ENCODE assay signal across 2 cellular contexts in the genomic region with DNA sequence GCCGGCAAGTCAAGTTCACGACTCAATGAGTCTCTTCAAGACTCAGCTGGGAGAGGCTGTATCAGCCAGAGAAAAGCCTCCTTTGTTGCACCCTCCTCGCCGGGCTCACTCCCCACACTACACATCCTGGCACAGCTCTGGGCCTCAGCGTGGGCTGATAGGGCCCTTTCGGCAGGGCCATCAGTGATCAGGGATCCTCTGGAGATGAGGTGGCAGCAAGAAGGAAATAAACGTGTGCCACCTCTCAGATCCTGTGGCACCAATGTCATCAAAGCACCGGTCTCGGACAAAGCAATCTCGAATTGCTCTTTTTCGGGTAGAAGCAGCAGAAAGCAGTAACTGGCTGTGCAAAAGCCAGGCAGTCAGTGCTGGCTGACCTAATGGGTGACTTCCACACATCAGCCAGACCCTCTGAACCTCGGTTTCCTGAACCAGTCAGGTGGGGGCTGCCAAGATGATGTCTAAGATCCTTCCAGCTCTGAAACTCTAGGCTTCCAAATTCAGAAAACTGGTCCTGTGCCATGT.
TF ChIP-seq lines count a peak whose summit lies in the region.

No MANE protein-coding gene starts in this region.

TF ChIP-seq in SK-N-SH, 30 proteins besides CTCF, POLR2A, EP300 and RAD21 (continued from another document):
- TF ChIP-seq, protein P1, sequence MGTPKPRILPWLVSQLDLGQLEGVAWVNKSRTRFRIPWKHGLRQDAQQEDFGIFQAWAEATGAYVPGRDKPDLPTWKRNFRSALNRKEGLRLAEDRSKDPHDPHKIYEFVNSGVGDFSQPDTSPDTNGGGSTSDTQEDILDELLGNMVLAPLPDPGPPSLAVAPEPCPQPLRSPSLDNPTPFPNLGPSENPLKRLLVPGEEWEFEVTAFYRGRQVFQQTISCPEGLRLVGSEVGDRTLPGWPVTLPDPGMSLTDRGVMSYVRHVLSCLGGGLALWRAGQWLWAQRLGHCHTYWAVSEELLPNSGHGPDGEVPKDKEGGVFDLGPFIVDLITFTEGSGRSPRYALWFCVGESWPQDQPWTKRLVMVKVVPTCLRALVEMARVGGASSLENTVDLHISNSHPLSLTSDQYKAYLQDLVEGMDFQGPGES (IDR thresholded peaks at IDR 0.05; ENCODE audit: low read depth, low read length): no peak
- TF ChIP-seq USF1 (IDR thresholded peaks at IDR 0.05; ENCODE audit: borderline replicate concordance, low read depth) (no peak), NRF1 (IDR thresholded peaks at IDR 0.05; ENCODE audit: low read depth, low read length) (no peak), POLR2AphosphoS5 (IDR thresholded peaks at IDR 0.05; ENCODE audit: low read depth, low read length) (no peak)

TF ChIP-seq in SK-N-SH treated with all-trans-retinoic acid at 6 μM for 48 hours, 23 proteins besides CTCF, POLR2A, EP300 and RAD21 (continued from another document):
- TF ChIP-seq, protein P2, sequence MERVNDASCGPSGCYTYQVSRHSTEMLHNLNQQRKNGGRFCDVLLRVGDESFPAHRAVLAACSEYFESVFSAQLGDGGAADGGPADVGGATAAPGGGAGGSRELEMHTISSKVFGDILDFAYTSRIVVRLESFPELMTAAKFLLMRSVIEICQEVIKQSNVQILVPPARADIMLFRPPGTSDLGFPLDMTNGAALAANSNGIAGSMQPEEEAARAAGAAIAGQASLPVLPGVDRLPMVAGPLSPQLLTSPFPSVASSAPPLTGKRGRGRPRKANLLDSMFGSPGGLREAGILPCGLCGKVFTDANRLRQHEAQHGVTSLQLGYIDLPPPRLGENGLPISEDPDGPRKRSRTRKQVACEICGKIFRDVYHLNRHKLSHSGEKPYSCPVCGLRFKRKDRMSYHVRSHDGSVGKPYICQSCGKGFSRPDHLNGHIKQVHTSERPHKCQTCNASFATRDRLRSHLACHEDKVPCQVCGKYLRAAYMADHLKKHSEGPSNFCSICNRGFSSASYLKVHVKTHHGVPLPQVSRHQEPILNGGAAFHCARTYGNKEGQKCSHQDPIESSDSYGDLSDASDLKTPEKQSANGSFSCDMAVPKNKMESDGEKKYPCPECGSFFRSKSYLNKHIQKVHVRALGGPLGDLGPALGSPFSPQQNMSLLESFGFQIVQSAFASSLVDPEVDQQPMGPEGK (CRISPR knock-in tag; IDR thresholded peaks at IDR 0.05; ENCODE audit: borderline replicate concordance): no peak
- TF ChIP-seq OSR1 (CRISPR knock-in tag; IDR thresholded peaks at IDR 0.05) (no peak), PPARA (CRISPR knock-in tag; IDR thresholded peaks at IDR 0.05; ENCODE audit: borderline replicate concordance) (no peak), CSRNP3 (CRISPR knock-in tag; IDR thresholded peaks at IDR 0.05) (no peak), CSDC2 (CRISPR knock-in tag; IDR thresholded peaks at IDR 0.05) (no peak), ZC3H10 (CRISPR knock-in tag; IDR thresholded peaks at IDR 0.05) (no peak), ZFP3 (CRISPR knock-in tag; IDR thresholded peaks at IDR 0.05) (no peak), ESRRG (CRISPR knock-in tag; IDR thresholded peaks at IDR 0.05) (no peak), TOX (CRISPR knock-in tag; IDR thresholded peaks at IDR 0.05; ENCODE audit: borderline replicate concordance) (no peak), TCF4 (CRISPR knock-in tag; IDR thresholded peaks at IDR 0.05; ENCODE audit: borderline replicate concordance) (no peak), ZNF8 (CRISPR knock-in tag; IDR thresholded peaks at IDR 0.05) (no peak), TSHZ2 (CRISPR knock-in tag; IDR thresholded peaks at IDR 0.05) (no peak), RARB (CRISPR knock-in tag; IDR thresholded peaks at IDR 0.05) (no peak), ARNTL (CRISPR knock-in tag; IDR thresholded peaks at IDR 0.05; ENCODE audit: borderline replicate concordance, low read depth) (no peak), POU6F1 (CRISPR knock-in tag; IDR thresholded peaks at IDR 0.05; ENCODE audit: borderline replicate concordance, low read depth) (no peak)
- TF ChIP-seq, protein P3, sequence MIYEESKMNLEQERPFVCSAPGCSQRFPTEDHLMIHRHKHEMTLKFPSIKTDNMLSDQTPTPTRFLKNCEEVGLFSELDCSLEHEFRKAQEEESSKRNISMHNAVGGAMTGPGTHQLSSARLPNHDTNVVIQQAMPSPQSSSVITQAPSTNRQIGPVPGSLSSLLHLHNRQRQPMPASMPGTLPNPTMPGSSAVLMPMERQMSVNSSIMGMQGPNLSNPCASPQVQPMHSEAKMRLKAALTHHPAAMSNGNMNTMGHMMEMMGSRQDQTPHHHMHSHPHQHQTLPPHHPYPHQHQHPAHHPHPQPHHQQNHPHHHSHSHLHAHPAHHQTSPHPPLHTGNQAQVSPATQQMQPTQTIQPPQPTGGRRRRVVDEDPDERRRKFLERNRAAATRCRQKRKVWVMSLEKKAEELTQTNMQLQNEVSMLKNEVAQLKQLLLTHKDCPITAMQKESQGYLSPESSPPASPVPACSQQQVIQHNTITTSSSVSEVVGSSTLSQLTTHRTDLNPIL (CRISPR knock-in tag; IDR thresholded peaks at IDR 0.05; ENCODE audit: low read depth): no peak
